In genomic region chr9:4984171-4984570, GRCh38 we compare ENCODE assay signal across 1 cellular context.
TF ChIP-seq lines count a peak whose summit lies in the region.

No MANE protein-coding gene starts in this region.

TF ChIP-seq in Ishikawa, 13 proteins besides CTCF, POLR2A, EP300 and RAD21 (continued from another document):
- TF ChIP-seq ZBTB7A (IDR thresholded peaks at IDR 0.05; ENCODE audit: low read depth), result 0 out of 2 replicates have a peak, but pooled peaks have one; percentile 59
